1 cellular context compared by ENCODE assay signal in genomic region chr1:19072285-19072981, GRCh38.
TF ChIP-seq lines count a peak whose summit lies in the region.

No MANE protein-coding gene starts in this region.

TF ChIP-seq in GM23338, 12 proteins besides CTCF, POLR2A, EP300 and RAD21 (continued from another document):
- TF ChIP-seq, protein P1, sequence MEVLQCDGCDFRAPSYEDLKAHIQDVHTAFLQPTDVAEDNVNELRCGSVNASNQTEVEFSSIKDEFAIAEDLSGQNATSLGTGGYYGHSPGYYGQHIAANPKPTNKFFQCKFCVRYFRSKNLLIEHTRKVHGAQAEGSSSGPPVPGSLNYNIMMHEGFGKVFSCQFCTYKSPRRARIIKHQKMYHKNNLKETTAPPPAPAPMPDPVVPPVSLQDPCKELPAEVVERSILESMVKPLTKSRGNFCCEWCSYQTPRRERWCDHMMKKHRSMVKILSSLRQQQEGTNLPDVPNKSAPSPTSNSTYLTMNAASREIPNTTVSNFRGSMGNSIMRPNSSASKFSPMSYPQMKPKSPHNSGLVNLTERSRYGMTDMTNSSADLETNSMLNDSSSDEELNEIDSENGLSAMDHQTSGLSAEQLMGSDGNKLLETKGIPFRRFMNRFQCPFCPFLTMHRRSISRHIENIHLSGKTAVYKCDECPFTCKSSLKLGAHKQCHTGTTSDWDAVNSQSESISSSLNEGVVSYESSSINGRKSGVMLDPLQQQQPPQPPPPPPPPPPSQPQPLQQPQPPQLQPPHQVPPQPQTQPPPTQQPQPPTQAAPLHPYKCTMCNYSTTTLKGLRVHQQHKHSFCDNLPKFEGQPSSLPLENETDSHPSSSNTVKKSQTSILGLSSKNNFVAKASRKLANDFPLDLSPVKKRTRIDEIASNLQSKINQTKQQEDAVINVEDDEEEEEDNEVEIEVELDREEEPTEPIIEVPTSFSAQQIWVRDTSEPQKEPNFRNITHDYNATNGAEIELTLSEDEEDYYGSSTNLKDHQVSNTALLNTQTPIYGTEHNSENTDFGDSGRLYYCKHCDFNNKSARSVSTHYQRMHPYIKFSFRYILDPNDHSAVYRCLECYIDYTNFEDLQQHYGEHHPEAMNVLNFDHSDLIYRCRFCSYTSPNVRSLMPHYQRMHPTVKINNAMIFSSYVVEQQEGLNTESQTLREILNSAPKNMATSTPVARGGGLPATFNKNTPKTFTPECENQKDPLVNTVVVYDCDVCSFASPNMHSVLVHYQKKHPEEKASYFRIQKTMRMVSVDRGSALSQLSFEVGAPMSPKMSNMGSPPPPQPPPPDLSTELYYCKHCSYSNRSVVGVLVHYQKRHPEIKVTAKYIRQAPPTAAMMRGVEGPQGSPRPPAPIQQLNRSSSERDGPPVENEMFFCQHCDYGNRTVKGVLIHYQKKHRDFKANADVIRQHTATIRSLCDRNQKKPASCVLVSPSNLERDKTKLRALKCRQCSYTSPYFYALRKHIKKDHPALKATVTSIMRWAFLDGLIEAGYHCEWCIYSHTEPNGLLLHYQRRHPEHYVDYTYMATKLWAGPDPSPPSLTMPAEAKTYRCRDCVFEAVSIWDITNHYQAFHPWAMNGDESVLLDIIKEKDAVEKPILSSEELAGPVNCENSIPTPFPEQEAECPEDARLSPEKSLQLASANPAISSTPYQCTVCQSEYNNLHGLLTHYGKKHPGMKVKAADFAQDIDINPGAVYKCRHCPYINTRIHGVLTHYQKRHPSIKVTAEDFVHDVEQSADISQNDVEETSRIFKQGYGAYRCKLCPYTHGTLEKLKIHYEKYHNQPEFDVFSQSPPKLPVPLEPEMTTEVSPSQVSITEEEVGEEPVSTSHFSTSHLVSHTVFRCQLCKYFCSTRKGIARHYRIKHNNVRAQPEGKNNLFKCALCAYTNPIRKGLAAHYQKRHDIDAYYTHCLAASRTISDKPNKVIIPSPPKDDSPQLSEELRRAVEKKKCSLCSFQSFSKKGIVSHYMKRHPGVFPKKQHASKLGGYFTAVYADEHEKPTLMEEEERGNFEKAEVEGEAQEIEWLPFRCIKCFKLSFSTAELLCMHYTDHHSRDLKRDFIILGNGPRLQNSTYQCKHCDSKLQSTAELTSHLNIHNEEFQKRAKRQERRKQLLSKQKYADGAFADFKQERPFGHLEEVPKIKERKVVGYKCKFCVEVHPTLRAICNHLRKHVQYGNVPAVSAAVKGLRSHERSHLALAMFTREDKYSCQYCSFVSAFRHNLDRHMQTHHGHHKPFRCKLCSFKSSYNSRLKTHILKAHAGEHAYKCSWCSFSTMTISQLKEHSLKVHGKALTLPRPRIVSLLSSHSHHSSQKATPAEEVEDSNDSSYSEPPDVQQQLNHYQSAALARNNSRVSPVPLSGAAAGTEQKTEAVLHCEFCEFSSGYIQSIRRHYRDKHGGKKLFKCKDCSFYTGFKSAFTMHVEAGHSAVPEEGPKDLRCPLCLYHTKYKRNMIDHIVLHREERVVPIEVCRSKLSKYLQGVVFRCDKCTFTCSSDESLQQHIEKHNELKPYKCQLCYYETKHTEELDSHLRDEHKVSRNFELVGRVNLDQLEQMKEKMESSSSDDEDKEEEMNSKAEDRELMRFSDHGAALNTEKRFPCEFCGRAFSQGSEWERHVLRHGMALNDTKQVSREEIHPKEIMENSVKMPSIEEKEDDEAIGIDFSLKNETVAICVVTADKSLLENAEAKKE (CRISPR knock-in tag; IDR thresholded peaks at IDR 0.05) = no peak
- no peak for TF ChIP-seq EZH2 (IDR thresholded peaks at IDR 0.05; ENCODE audit: low read depth, unreplicated experiment)
- TF ChIP-seq, protein P2, sequence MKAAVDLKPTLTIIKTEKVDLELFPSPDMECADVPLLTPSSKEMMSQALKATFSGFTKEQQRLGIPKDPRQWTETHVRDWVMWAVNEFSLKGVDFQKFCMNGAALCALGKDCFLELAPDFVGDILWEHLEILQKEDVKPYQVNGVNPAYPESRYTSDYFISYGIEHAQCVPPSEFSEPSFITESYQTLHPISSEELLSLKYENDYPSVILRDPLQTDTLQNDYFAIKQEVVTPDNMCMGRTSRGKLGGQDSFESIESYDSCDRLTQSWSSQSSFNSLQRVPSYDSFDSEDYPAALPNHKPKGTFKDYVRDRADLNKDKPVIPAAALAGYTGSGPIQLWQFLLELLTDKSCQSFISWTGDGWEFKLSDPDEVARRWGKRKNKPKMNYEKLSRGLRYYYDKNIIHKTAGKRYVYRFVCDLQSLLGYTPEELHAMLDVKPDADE (IDR thresholded peaks at IDR 0.05) = no peak
- no peak for TF ChIP-seq ZNF114 (CRISPR knock-in tag; IDR thresholded peaks at IDR 0.05)
- TF ChIP-seq, protein P3, sequence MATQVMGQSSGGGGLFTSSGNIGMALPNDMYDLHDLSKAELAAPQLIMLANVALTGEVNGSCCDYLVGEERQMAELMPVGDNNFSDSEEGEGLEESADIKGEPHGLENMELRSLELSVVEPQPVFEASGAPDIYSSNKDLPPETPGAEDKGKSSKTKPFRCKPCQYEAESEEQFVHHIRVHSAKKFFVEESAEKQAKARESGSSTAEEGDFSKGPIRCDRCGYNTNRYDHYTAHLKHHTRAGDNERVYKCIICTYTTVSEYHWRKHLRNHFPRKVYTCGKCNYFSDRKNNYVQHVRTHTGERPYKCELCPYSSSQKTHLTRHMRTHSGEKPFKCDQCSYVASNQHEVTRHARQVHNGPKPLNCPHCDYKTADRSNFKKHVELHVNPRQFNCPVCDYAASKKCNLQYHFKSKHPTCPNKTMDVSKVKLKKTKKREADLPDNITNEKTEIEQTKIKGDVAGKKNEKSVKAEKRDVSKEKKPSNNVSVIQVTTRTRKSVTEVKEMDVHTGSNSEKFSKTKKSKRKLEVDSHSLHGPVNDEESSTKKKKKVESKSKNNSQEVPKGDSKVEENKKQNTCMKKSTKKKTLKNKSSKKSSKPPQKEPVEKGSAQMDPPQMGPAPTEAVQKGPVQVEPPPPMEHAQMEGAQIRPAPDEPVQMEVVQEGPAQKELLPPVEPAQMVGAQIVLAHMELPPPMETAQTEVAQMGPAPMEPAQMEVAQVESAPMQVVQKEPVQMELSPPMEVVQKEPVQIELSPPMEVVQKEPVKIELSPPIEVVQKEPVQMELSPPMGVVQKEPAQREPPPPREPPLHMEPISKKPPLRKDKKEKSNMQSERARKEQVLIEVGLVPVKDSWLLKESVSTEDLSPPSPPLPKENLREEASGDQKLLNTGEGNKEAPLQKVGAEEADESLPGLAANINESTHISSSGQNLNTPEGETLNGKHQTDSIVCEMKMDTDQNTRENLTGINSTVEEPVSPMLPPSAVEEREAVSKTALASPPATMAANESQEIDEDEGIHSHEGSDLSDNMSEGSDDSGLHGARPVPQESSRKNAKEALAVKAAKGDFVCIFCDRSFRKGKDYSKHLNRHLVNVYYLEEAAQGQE (IDR thresholded peaks at IDR 0.05; ENCODE audit: unreplicated experiment) = no peak
